ENCODE assay signal across 21 cellular contexts in the genomic region with DNA sequence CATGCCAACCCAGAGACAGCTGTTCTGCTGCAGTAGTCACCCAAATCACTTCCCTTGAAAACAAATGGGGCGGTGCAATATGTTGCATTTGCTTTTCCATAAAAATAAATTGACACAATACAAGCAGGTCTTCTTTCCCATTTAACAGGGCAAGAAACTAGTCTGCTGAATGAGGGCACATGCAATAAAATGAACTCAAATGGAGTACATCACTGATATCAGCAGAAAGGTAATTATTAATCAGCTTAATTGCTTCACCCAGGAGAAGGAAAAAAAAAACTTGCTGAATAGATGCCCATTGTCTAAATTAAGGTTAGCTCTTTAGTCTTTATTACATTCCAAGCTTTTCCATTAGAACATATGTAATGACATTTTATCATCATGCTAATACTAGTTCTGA.
DNase-seq lines count a peak whose midpoint lies in the region; ATAC-seq, FAIRE-seq and TF ChIP-seq lines count a peak whose summit lies in the region.
"Had no signal": no experiment of that assay in that cellular context is flagged by ENCODE, and none has a peak within 500 bp of the region (broad histone marks: within the 10 kb centered on the region; RNA-seq: fewer than 3 reads in every experiment).

No MANE protein-coding gene starts in this region.

- intact Hi-C loops in right lobe of liver (cut with DNase I) = loop anchor here (5.0 to 10.0 kb wide), 3 partner anchors 64 to 326 kb away; no protein-coding TSS in a partner anchor
- intact Hi-C loops in vagina (cut with DNase I) = no loop called here

- no peak for TF ChIP-seq CTCF in right lobe of liver (IDR thresholded peaks at IDR 0.05)
- no peak for TF ChIP-seq CTCF in vagina (IDR thresholded peaks at IDR 0.05)

- WGBS in right lobe of liver (ENCODE audit: insufficient coverage, low coverage, low lambda C conversion rate, missing lambda C conversion rate) = 47% methylated on average over 1 of the region's 1 CpG
- 20 to 69% (median 36%) methylated on average over 1 of the region's 1 CpG for WGBS in small intestine, 3 donors

- H3K9me3 ChIP-seq in right lobe of liver = no peaks in the 10 kb centered on the region
- no peaks in the 10 kb centered on the region for H3K9me3 ChIP-seq in small intestine (ENCODE audit: control insufficient read depth, low read depth)
- H3K9me3 ChIP-seq in vagina = no peaks in the 10 kb centered on the region
- H3K9me3 ChIP-seq: BE2C had no signal

- peak; percentile 56 for DNase-seq in DMS79 (lab: John Stamatoyannopoulos, UW)
- no peak for DNase-seq in DMS79 treated with DMSO at 0.1 percent for 48 hours (lab: John Stamatoyannopoulos, UW)
- DNase-seq in NCI-H69 (lab: John Stamatoyannopoulos, UW) = peak; percentile 44
- no peak for DNase-seq in right lobe of liver
- peak; percentile 78 for DNase-seq in small intestine
- DNase-seq in vagina (ENCODE audit: extremely low spot score in 2 of 2) = no peak
- no peak for DNase-seq in T1000 (lab: John Stamatoyannopoulos, UW)
- DNase-seq: 8988T; ACHN; BE2C; CD8-positive, alpha-beta memory T cell; KBM-7; MV-4-11; NCI-H2029; NCI-H446 treated with DMSO at 0.1 percent for 48 hours; NCI-H526; SIG-M5 had no signal

- H3K4me3 ChIP-seq in right lobe of liver (peak overlapping the region in 2 of 3 donors; percentile 38 to 58), small intestine (ENCODE audit: low read depth in 1 of 2, low read length in 2 of 2) (no peak overlapping the region), vagina (no peak overlapping the region)
- H3K4me3 ChIP-seq: SK-N-MC had no signal

- H3K4me1 ChIP-seq in right lobe of liver (peaks cover 0 to 52% (median 19%) of the 10 kb centered on the region in 4 donors), small intestine (ENCODE audit: control insufficient read depth in 2 of 2, insufficient read depth in 1 of 2, low read depth in 1 of 2, low read length in 1 of 2) (peaks cover 1 to 4% of the 10 kb centered on the region in 2 donors), vagina (no peaks in the 10 kb centered on the region)
- H3K4me1 ChIP-seq: BE2C had no signal

- H3K27ac ChIP-seq in right lobe of liver (peak overlapping the region in 2 of 3 donors; percentile 82 to 83), small intestine (ENCODE audit: low read depth in 1 of 2, low read length in 1 of 2) (no peak overlapping the region), vagina (no peak overlapping the region)
- H3K27ac ChIP-seq: SK-N-MC had no signal

- H3K36me3 ChIP-seq in right lobe of liver (no peaks in the 10 kb centered on the region), small intestine (ENCODE audit: control insufficient read depth in 2 of 2, insufficient read depth in 2 of 2, low read length in 2 of 2) (no peaks in the 10 kb centered on the region), vagina (no peaks in the 10 kb centered on the region)
- H3K36me3 ChIP-seq: BE2C had no signal

- peak; percentile 36 to 64 (median 44) for ATAC-seq in right lobe of liver

- TF ChIP-seq POLR2A in right lobe of liver (IDR thresholded peaks at IDR 0.05) (no peak), vagina (IDR thresholded peaks at IDR 0.05) (no peak)

- H3K27me3 ChIP-seq in right lobe of liver (no peaks in the 10 kb centered on the region), small intestine (ENCODE audit: control insufficient read depth in 2 of 2, insufficient read depth in 2 of 2, low read length in 2 of 2) (no peaks in the 10 kb centered on the region), vagina (no peaks in the 10 kb centered on the region)

- FAIRE-seq in small intestine (lab: Jason Lieb, UNC) = peak; percentile 76
- FAIRE-seq: G401.6, H54, RCC 7860 had no signal

Comparison
In these comparisons a context has a peak if more than half of its experiments do, and no peak if none do; other contexts are left out.
1. DNase-seq: peak in DMS79 (single experiment), NCI-H69 (single experiment) and small intestine (single experiment); none in DMS79 treated with DMSO at 0.1 percent for 48 hours (single experiment), right lobe of liver (0 of 3), vagina (0 of 2) and T1000 (single experiment).
2. H3K27ac ChIP-seq: peak in right lobe of liver (2 of 3); none in small intestine (0 of 2) and vagina (single experiment).
3. H3K4me3 ChIP-seq: peak in right lobe of liver (2 of 3); none in small intestine (0 of 2) and vagina (0 of 2).